In the genomic region with DNA sequence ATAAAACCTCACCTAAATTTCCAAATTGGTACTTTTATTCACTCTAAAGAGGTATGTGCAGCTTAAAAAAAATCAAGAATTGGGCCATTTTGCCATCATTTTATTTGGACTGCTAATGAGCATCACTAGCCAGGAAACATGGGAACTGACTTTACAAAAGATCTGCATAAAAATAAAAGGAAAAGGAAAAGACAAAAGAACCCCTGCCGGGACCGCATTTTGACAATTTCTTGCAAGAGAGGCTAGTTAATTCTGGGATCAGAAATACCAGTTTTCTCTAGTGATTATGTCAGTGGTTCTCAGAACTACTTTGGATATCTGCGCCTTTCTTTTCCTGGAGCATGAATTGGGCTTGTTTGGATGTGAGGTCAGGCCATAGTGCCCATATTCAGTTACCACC, we compare ENCODE assay signal across 29 cellular contexts.
"Had no signal": no experiment of that assay in that cellular context is flagged by ENCODE, and none has a peak within 500 bp of the region (broad histone marks: within the 10 kb centered on the region; RNA-seq: fewer than 3 reads in every experiment).

No MANE protein-coding gene starts in this region.

- H3K27me3 ChIP-seq: pancreas, stomach, testis, tibial artery, upper lobe of right lung had no signal

- H3K4me3 Mint-ChIP-seq: naive thymus-derived CD8-positive, alpha-beta T cell; nephron; neural crest cell; stimulated activated naive B cell treated with anti-CD40 and anti-IgM and Interleukin-4, amounts not matched to agents 10 μg/mL and 1 μg/mL and 100 μg/mL, for 72 hours had no signal

- ATAC-seq: left cardiac atrium; left lobe of liver; lower lobe of right lung; naive thymus-derived CD8-positive, alpha-beta T cell; pancreas; right cardiac atrium; sciatic nerve; stimulated activated naive B cell treated with anti-CD40 and anti-IgM and Interleukin-4, amounts not matched to agents 10 μg/mL and 1 μg/mL and 100 μg/mL, for 72 hours; stimulated activated naive CD8-positive, alpha-beta T cell treated with anti-CD3 and anti-CD28 coated beads, Interleukin-15, Interleukin-2, amounts not matched to agents 100 U/mL and 50 U/mL, for 24 hours; upper lobe of right lung had no signal

- H3K4me1 Mint-ChIP-seq: nephron, neural crest cell had no signal

- H3K9me3 ChIP-seq: lower lobe of right lung, pancreas, prostate gland, stomach, testis, tibial artery, upper lobe of right lung had no signal

- H3K4me1 ChIP-seq: lower lobe of right lung, pancreas, prostate gland, stomach, testis, tibial artery, upper lobe of right lung had no signal

- H3K27ac ChIP-seq: lower lobe of right lung, pancreas, prostate gland, skin epidermis, stomach, testis, tibial artery, upper lobe of right lung had no signal

- H3K36me3 ChIP-seq: lower lobe of right lung, pancreas, prostate gland, stomach, tibial artery, upper lobe of right lung had no signal

- H3K27ac Mint-ChIP-seq: naive thymus-derived CD8-positive, alpha-beta T cell; nephron; stimulated activated naive B cell treated with anti-CD40 and anti-IgM and Interleukin-4, amounts not matched to agents 10 μg/mL and 1 μg/mL and 100 μg/mL, for 72 hours had no signal

- DNase-seq: hypothalamus; kidney glomerular epithelial cell; left cardiac atrium; lower lobe of right lung; mammary epithelial cell; mesenchymal stem cell; naive thymus-derived CD8-positive, alpha-beta T cell; nucleus accumbens; pancreas; posterior cingulate gyrus; retina; right cardiac atrium; stimulated activated CD4-positive, alpha-beta T cell treated with anti-CD3 and anti-CD28 coated beads, Interleukin-12 subunit alpha, Interleukin-12 subunit beta, amount 100 ng/mL, for 4 hours; stimulated activated CD4-positive, alpha-beta T cell treated with anti-CD3 and anti-CD28 coated beads, Interleukin-15, amount 100 ng/mL, for 24 hours; stimulated activated CD4-positive, alpha-beta T cell treated with anti-CD3 and anti-CD28 coated beads, Interleukin-2, amount 100 ng/mL, for 24 hours; stimulated activated CD4-positive, alpha-beta T cell treated with anti-CD3 and anti-CD28 coated beads, Interleukin-4, amount 100 ng/mL, for 1 hour; stimulated activated naive B cell treated with anti-CD40 and anti-IgM and Interleukin-4, amounts not matched to agents 10 μg/mL and 1 μg/mL and 100 μg/mL, for 72 hours; stimulated activated naive CD8-positive, alpha-beta T cell treated with anti-CD3 and anti-CD28 coated beads, Interleukin-15, Interleukin-2, amounts not matched to agents 100 U/mL and 50 U/mL, for 24 hours; stomach; testis; tibial artery; trophoblast cell; upper lobe of right lung had no signal

- H3K4me3 ChIP-seq: lower lobe of right lung, pancreas, prostate gland, skin epidermis, stomach, testis, tibial artery, upper lobe of right lung had no signal

- H3K9me3 Mint-ChIP-seq: neural crest cell had no signal

- H3K27me3 Mint-ChIP-seq: naive thymus-derived CD8-positive, alpha-beta T cell; stimulated activated naive B cell treated with anti-CD40 and anti-IgM and Interleukin-4, amounts not matched to agents 10 μg/mL and 1 μg/mL and 100 μg/mL, for 72 hours had no signal
